ENCODE assay signal across 8 cellular contexts in genomic region chr4:42150653-42151567, GRCh38.
DNase-seq lines count a peak whose midpoint lies in the region; ATAC-seq and TF ChIP-seq lines count a peak whose summit lies in the region.

No MANE protein-coding gene starts in this region.

- TF ChIP-seq CTCF in KMS-11 (conservative IDR thresholded peaks at IDR 0.05; ENCODE audit: low read depth, low read length): no peak

- intact Hi-C loops in dendritic cell treated with granulocyte-macrophage colony-stimulating factor and Interleukin-4, amounts not matched to agents 40 ng/mL and 50 ng/mL, for 4 days (cut with micrococcal nuclease): no loop called here

- no peak overlapping the region for H3K27ac Mint-ChIP-seq in dendritic cell treated with granulocyte-macrophage colony-stimulating factor and Interleukin-4, amounts not matched to agents 40 ng/mL and 50 ng/mL, for 4 days

- H3K27me3 ChIP-seq in KMS-11 (ENCODE audit: insufficient read depth, low read depth): no peaks in the 10 kb centered on the region

- peak overlapping the region; percentile 8 for H3K4me3 ChIP-seq in KMS-11 (IDR thresholded peaks at IDR 0.05; ENCODE audit: insufficient read depth, low read depth, low read length)

- H3K4me3 Mint-ChIP-seq in dendritic cell treated with granulocyte-macrophage colony-stimulating factor and Interleukin-4, amounts not matched to agents 40 ng/mL and 50 ng/mL, for 4 days: peak overlapping the region; percentile 76

- H3K4me1 ChIP-seq in KMS-11 (ENCODE audit: low read depth, poor library complexity, severe bottlenecking): no peaks in the 10 kb centered on the region

- H3K27ac ChIP-seq in KMS-11: no peak overlapping the region

- peaks cover 46% of the 10 kb centered on the region for H3K27me3 Mint-ChIP-seq in dendritic cell treated with granulocyte-macrophage colony-stimulating factor and Interleukin-4, amounts not matched to agents 40 ng/mL and 50 ng/mL, for 4 days

- DNase-seq in NCI-H748 (lab: John Stamatoyannopoulos, UW; ENCODE audit: unreplicated experiment) (peak; percentile 37), NCI-H748 treated with DMSO at 0.1 percent for 48 hours (lab: John Stamatoyannopoulos, UW) (no peak), retina (peak; percentile 76), midbrain (lab: John Stamatoyannopoulos, UW) (no peak), NCI-H1930 (lab: John Stamatoyannopoulos, UW) (no peak)

- peaks cover 21% of the 10 kb centered on the region for H3K4me1 Mint-ChIP-seq in dendritic cell treated with granulocyte-macrophage colony-stimulating factor and Interleukin-4, amounts not matched to agents 40 ng/mL and 50 ng/mL, for 4 days (ENCODE audit: low read depth)

- no peaks in the 10 kb centered on the region; the same call in 1 of the 2 replicates for H3K79me2 ChIP-seq in KMS-11 (ENCODE audit: insufficient read depth, low read depth)

- no peaks in the 10 kb centered on the region for H4K20me1 ChIP-seq in KMS-11 (ENCODE audit: insufficient read depth)

- peak overlapping the region; percentile 36; the same call in 1 of the 2 replicates for H3K4me2 ChIP-seq in KMS-11

- H2AFZ ChIP-seq in KMS-11 (ENCODE audit: low read depth): peak overlapping the region; percentile 75

- peak overlapping the region; percentile 42; the same call in 1 of the 2 replicates for H3K9ac ChIP-seq in KMS-11

- no peaks in the 10 kb centered on the region for H3K9me3 Mint-ChIP-seq in dendritic cell treated with granulocyte-macrophage colony-stimulating factor and Interleukin-4, amounts not matched to agents 40 ng/mL and 50 ng/mL, for 4 days

- no peaks in the 10 kb centered on the region for H3K36me3 Mint-ChIP-seq in dendritic cell treated with granulocyte-macrophage colony-stimulating factor and Interleukin-4, amounts not matched to agents 40 ng/mL and 50 ng/mL, for 4 days (ENCODE audit: low read depth)

- ATAC-seq in GM21737 (IDR thresholded peaks at IDR 0.05; ENCODE audit: unreplicated experiment): peak; percentile 27

- H3K36me3 ChIP-seq in KMS-11 (ENCODE audit: insufficient read depth): no peaks in the 10 kb centered on the region

Comparison
In these comparisons a context has a peak if more than half of its experiments do, and no peak if none do; other contexts are left out.
1. DNase-seq: peak in NCI-H748 (single experiment) and retina (single experiment); none in NCI-H748 treated with DMSO at 0.1 percent for 48 hours (single experiment), midbrain (single experiment) and NCI-H1930 (0 of 2).